ENCODE assay signal across 1 cellular context in the genomic region with DNA sequence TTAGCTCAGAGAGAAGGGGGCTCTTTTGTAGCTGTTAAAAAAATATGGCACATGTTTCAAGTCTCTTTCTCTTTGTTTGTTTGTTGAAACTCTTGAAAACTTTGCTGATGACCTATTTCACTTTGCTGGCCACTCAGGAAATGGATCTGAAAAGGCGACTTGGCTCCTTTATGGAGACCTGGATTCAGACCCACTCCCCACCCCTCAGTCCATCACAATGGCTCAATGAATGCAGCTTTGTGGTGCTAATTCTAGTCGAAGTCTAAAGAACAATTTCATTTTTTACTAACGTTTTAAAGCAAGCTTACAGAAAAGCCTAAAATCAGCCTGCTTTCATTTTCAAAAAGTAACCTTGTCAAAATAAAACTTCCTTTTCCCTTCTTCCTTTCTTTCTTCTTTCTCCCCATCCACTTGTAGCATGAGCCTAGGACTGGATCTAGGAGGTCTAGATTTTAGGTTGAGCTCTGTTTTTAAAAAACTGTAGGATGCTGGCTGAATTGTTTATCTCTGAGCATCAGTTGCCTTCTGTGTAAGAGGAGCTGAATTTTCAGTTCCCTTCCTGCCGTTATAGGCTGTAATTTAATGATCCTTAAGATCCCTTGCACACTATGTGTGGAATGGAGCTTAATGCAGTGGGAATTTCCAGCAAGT.
TF ChIP-seq lines count a peak whose summit lies in the region.

No MANE protein-coding gene starts in this region.

TF ChIP-seq in IMR-90, 13 proteins besides CTCF, POLR2A, EP300 and RAD21:
- no peak for TF ChIP-seq BHLHE40 (IDR thresholded peaks at IDR 0.05; ENCODE audit: low read depth, low read length)
- no peak for TF ChIP-seq CHD1 (IDR thresholded peaks at IDR 0.05; ENCODE audit: low read depth, low read length)
